In genomic region chr7:131107343-131108211, GRCh38 we compare ENCODE assay signal across 8 cellular contexts.
DNase-seq lines count a peak whose midpoint lies in the region; ATAC-seq and TF ChIP-seq lines count a peak whose summit lies in the region.

No MANE protein-coding gene starts in this region.

- TF ChIP-seq RAD21 in IMR-90 (IDR thresholded peaks at IDR 0.05; ENCODE audit: low read length) = peak; percentile 15

- in situ Hi-C loops in IMR-90 (cut with MboI; ENCODE audit: low sequenced_read_pairs) = no loop called here

- peak overlapping the region; percentile 71 for H3K9ac ChIP-seq in DND-41 (ENCODE audit: low read depth, low read length)
- H3K9ac ChIP-seq in IMR-90 (ENCODE audit: low read depth, low read length) = peak overlapping the region; percentile 82

- H3K36me3 ChIP-seq in DND-41 (ENCODE audit: insufficient read depth, low read length) = no peaks in the 10 kb centered on the region; the same call in 1 of the 2 replicates
- no peaks in the 10 kb centered on the region for H3K36me3 ChIP-seq in IMR-90 (ENCODE audit: control insufficient read depth, insufficient read depth, low read length)
- H3K36me3 ChIP-seq in RWPE2 (ENCODE audit: low read depth) = no peaks in the 10 kb centered on the region
- H3K36me3 ChIP-seq in neuron (ENCODE audit: insufficient read depth, low read length) = no peaks in the 10 kb centered on the region

- TF ChIP-seq POLR2A in IMR-90 (IDR thresholded peaks at IDR 0.05; ENCODE audit: low read depth, low read length) = peak; percentile 81

- H3K9me3 ChIP-seq in DND-41 (ENCODE audit: insufficient read depth, low read length, severe bottlenecking) (no peaks in the 10 kb centered on the region), IMR-90 (ENCODE audit: control insufficient read depth, insufficient read depth, low read length) (no peaks in the 10 kb centered on the region), RWPE2 (ENCODE audit: severe bottlenecking) (no peaks in the 10 kb centered on the region), neuron (ENCODE audit: low read length) (no peaks in the 10 kb centered on the region)

- H3K18ac ChIP-seq in IMR-90 (ENCODE audit: low read depth, low read length) = peak overlapping the region; percentile 53

- H4K20me1 ChIP-seq in DND-41 (ENCODE audit: insufficient read depth, low read length) (peaks cover 6% of the 10 kb centered on the region; the same call in 1 of the 2 replicates), IMR-90 (ENCODE audit: insufficient read depth, low read length) (peaks cover 33% of the 10 kb centered on the region)

- H3K4me1 ChIP-seq in DND-41 (ENCODE audit: insufficient read depth, low read length) (peaks cover 56% of the 10 kb centered on the region), IMR-90 (ENCODE audit: control insufficient read depth, insufficient read depth, low read length) (peaks cover 7% of the 10 kb centered on the region), RWPE2 (ENCODE audit: insufficient read depth, poor library complexity, severe bottlenecking) (peaks cover 25% of the 10 kb centered on the region), neuron (ENCODE audit: insufficient read depth, low read length) (peaks cover 45% of the 10 kb centered on the region)

- peaks cover 18 to 74% of the 10 kb centered on the region in 2 experiments for H3K79me1 ChIP-seq in IMR-90 (ENCODE audit: low read depth in 1 of 2, low read length in 2 of 2)

- ATAC-seq in DND-41 (ENCODE audit: insufficient read depth, low read depth) (peak; percentile 52), GM21528 (IDR thresholded peaks at IDR 0.05; ENCODE audit: low FRiP score, unreplicated experiment) (peak; percentile 46), IMR-90 (ENCODE audit: low read depth) (peak; percentile 4), RWPE2 (ENCODE audit: low read depth) (peak; percentile 28)

- POLR2A ChIA-PET in IMR-90 (lab: Charles Lee; ENCODE audit: unreplicated experiment) = interaction anchor here (0.6 kb wide), 1 partner anchor 297 kb away, joined by 3 read pairs; no protein-coding TSS in a partner anchor

- peak overlapping the region; percentile 81; the same call in 1 of the 2 replicates for H3K14ac ChIP-seq in IMR-90 (replicated peaks; ENCODE audit: low read depth, low read length)

- peaks cover 26% of the 10 kb centered on the region; the same call in 1 of the 2 replicates for H3K79me2 ChIP-seq in DND-41 (ENCODE audit: insufficient read depth, low read length)

- TF ChIP-seq CTCF in DND-41 (IDR thresholded peaks at IDR 0.05; ENCODE audit: borderline replicate concordance, extremely low read depth, low read length, poor library complexity, severe bottlenecking) (peak; percentile 40), IMR-90 (conservative IDR thresholded peaks at IDR 0.05; ENCODE audit: low read depth, low read length) (no peak), RWPE2 (IDR thresholded peaks at IDR 0.05; ENCODE audit: poor library complexity, severe bottlenecking) (no peak), foreskin fibroblast (IDR thresholded peaks at IDR 0.05; ENCODE audit: low read depth, low read length) (no peak)

- peak overlapping the region; percentile 75 for H3K56ac ChIP-seq in IMR-90 (ENCODE audit: extremely low read depth, insufficient read depth, low read length)

- H2AK5ac ChIP-seq in IMR-90 (ENCODE audit: low read depth, low read length) = peak overlapping the region; percentile 49; the same call in 1 of the 2 replicates

- DNase-seq in DND-41 (peak; percentile 77), IMR-90 (peak; percentile 83), RWPE2 (ENCODE audit: low spot score) (no peak), activated gamma-delta T cell treated with Interleukin-2 at 50 U/mL for 16 hours (peak; percentile 70), foreskin fibroblast (peak; percentile 70 to 89)

- 0 out of 3 replicates have a peak overlapping the region, but pooled peaks have one; percentile 17 for H2BK15ac ChIP-seq in IMR-90 (ENCODE audit: low read depth, low read length)

- no peak overlapping the region for H2BK20ac ChIP-seq in IMR-90 (ENCODE audit: low read depth, low read length)

- intact Hi-C loops in IMR-90 (cut with micrococcal nuclease) = loop anchor here (1.0 to 5.0 kb wide), 10 partner anchors 31 to 545 kb away; partner anchors contain the start of gene MKLN1

- H2AFZ ChIP-seq in DND-41 (ENCODE audit: low read depth, low read length) (peak overlapping the region; percentile 79), IMR-90 (replicated peaks; ENCODE audit: low read length, poor library complexity) (peak overlapping the region; percentile 83), neuron (ENCODE audit: low read depth, low read length) (peak overlapping the region; percentile 69)

- WGBS in IMR-90 (ENCODE audit: extremely low coverage in 2 of 2, insufficient read length in 1 of 2), 2 experiments = 0% methylated on average over 11 of the region's 63 CpGs; no CpG with 5 or more reads in 1 of the 2 experiments

- dilution Hi-C loops in IMR-90 (cut with HindIII; ENCODE audit: low sequenced_read_pairs, unreplicated experiment) = no loop called here

- peak overlapping the region; percentile 62 for H4K5ac ChIP-seq in IMR-90 (ENCODE audit: low read depth, low read length)

- H3K27ac ChIP-seq in DND-41 (ENCODE audit: low read length) (peak overlapping the region; percentile 62), IMR-90 (ENCODE audit: insufficient read depth, low read length) (peak overlapping the region; percentile 86), RWPE2 (ENCODE audit: poor library complexity, severe bottlenecking) (peak overlapping the region; percentile 71), temporal lobe (ENCODE audit: low read depth, low read length) (peak overlapping the region; percentile 99)

- H3K23ac ChIP-seq in IMR-90 (ENCODE audit: low read depth, low read length) = peak overlapping the region; percentile 74

- H3K27me3 ChIP-seq in DND-41 (ENCODE audit: insufficient read depth, low read length, poor library complexity) (no peaks in the 10 kb centered on the region), IMR-90 (ENCODE audit: control insufficient read depth, insufficient read depth, low read length) (no peaks in the 10 kb centered on the region), RWPE2 (ENCODE audit: insufficient read depth, poor library complexity, severe bottlenecking) (no peaks in the 10 kb centered on the region), neuron (ENCODE audit: insufficient read depth, low read length) (peaks cover 16% of the 10 kb centered on the region)

- peak overlapping the region; percentile 95 for H2AK9ac ChIP-seq in IMR-90 (replicated peaks; ENCODE audit: low read depth, low read length, poor library complexity)

- TSS peak; percentile 21 for BruUV-seq in IMR-90 (replicated peaks; lab: Mats Ljungman, UMichigan)

- CTCF ChIA-PET in IMR-90 (lab: Yijun Ruan, JAX) = interaction anchor here (0.8 kb wide), 1 partner anchor 131 kb away, joined by 3 read pairs; no protein-coding TSS in a partner anchor

- H2BK120ac ChIP-seq in IMR-90 (ENCODE audit: low read depth, low read length) = peak overlapping the region; percentile 83

- H4K91ac ChIP-seq in IMR-90 (ENCODE audit: insufficient read depth, low read depth, low read length) = peak overlapping the region; percentile 89

- H3K9me1 ChIP-seq in IMR-90 (ENCODE audit: insufficient read depth, low read length) = peaks cover 8% of the 10 kb centered on the region; the same call in 1 of the 2 replicates

- H3K4me3 ChIP-seq in DND-41 (ENCODE audit: low read depth in 1 of 2, low read length in 2 of 2) = peak overlapping the region; percentile 72 to 77
- peak overlapping the region; percentile 80 for H3K4me3 ChIP-seq in IMR-90 (ENCODE audit: insufficient read depth, low read depth, low read length)
- H3K4me3 ChIP-seq in RWPE2 (ENCODE audit: severe bottlenecking) = peak overlapping the region; percentile 52
- H3K4me3 ChIP-seq in foreskin fibroblast (ENCODE audit: low read depth in 1 of 2, low read length in 2 of 2) = peak overlapping the region; percentile 89 to 96
- H3K4me3 ChIP-seq in neuron (ENCODE audit: low read length) = peak overlapping the region; percentile 61

- H2BK5ac ChIP-seq in IMR-90 (ENCODE audit: low read depth, low read length, poor library complexity, severe bottlenecking) = peak overlapping the region; percentile 89

- peak overlapping the region; percentile 80 for H3K4ac ChIP-seq in IMR-90 (ENCODE audit: low read depth, low read length)

- H3K4me2 ChIP-seq in DND-41 (ENCODE audit: insufficient read depth, low read length) (peak overlapping the region; percentile 94), IMR-90 (ENCODE audit: low read depth, low read length) (peak overlapping the region; percentile 93)

- H4K8ac ChIP-seq in IMR-90 (ENCODE audit: low read depth in 2 of 2, low read length in 2 of 2) = peak overlapping the region; percentile 18 to 88; a peak in 1 of 4 replicates

TF ChIP-seq in IMR-90, 13 proteins besides CTCF, POLR2A, EP300 and RAD21:
- TF ChIP-seq CEBPB (IDR thresholded peaks at IDR 0.05; ENCODE audit: low read depth, low read length) (peak; percentile 80), MXI1 (IDR thresholded peaks at IDR 0.05; ENCODE audit: borderline replicate concordance, low read depth, low read length) (peak; percentile 89), NFE2L2 (IDR thresholded peaks at IDR 0.05; ENCODE audit: low read depth, low read length) (no peak), BHLHE40 (IDR thresholded peaks at IDR 0.05; ENCODE audit: low read depth, low read length) (peak; percentile 75)
- TF ChIP-seq, protein P1, sequence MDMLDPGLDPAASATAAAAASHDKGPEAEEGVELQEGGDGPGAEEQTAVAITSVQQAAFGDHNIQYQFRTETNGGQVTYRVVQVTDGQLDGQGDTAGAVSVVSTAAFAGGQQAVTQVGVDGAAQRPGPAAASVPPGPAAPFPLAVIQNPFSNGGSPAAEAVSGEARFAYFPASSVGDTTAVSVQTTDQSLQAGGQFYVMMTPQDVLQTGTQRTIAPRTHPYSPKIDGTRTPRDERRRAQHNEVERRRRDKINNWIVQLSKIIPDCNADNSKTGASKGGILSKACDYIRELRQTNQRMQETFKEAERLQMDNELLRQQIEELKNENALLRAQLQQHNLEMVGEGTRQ (IDR thresholded peaks at IDR 0.05; ENCODE audit: low read depth, low read length) = peak; percentile 98
